ENCODE assay signal across 16 cellular contexts in the genomic region with DNA sequence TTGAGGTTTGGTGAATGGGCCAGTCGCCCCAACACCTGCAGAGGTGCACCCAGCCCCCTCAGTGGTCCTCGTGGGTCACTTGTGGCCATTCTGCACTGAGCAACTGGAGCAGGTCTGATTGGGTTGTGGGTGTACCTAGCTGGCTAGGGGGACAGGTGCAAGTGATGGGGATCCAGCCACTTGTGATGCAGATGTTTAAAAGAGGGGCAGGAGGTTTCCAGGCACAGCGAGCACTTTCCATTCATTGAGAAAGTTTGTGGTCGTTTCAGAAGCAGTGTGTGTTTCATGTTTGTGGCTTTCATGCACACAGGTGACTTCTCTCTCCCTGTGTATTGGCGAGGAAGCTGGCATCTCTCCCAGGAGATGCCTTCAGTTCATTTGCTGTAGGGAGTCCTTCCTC. TPM values are rescaled to one million over a fixed set of nuclear protein-coding genes. Genes with fewer than 3 reads are reported as not detected.
A peak's percentile ranks its signal among the peaks of the same experiment; 100 is the strongest.
DNase-seq lines count a peak whose midpoint lies in the region; ATAC-seq and TF ChIP-seq lines count a peak whose summit lies in the region.
"Had no signal": no experiment of that assay in that cellular context is flagged by ENCODE, and none has a peak within 500 bp of the region (broad histone marks: within the 10 kb centered on the region; RNA-seq: fewer than 3 reads in every experiment).

No MANE protein-coding gene starts in this region.

- no peak for TF ChIP-seq CTCF in GM23338 (conservative IDR thresholded peaks at IDR 0.05; ENCODE audit: low read depth in 2 of 2)
- no peak for TF ChIP-seq CTCF in nephron (IDR thresholded peaks at IDR 0.05; ENCODE audit: unreplicated experiment in 3 of 3)

- H3K4me3 Mint-ChIP-seq in GM23338: no peak overlapping the region
- H3K4me3 Mint-ChIP-seq in activated CD8-positive, alpha-beta T cell treated with anti-CD3 and anti-CD28 coated beads, Interleukin-2, amount 10 ng/mL, durations not matched to agents 7 days and 5 days: no peak overlapping the region
- H3K4me3 Mint-ChIP-seq in nephron: no peak overlapping the region

- H3K9me2 ChIP-seq in GM23338 (ENCODE audit: insufficient read depth): no peaks in the 10 kb centered on the region

- ATAC-seq in activated CD4-positive, CD25-positive, alpha-beta regulatory T cell treated with anti-CD3 and anti-CD28 coated beads, Interleukin-2, amount 50 U/mL, for 24 hours: peak; percentile 48 to 59
- ATAC-seq in GM23338: no peak
- ATAC-seq in activated CD8-positive, alpha-beta T cell treated with anti-CD3 and anti-CD28 coated beads, Interleukin-2, amount 10 ng/mL, durations not matched to agents 7 days and 5 days: peak; percentile 52

- POLR2A ChIA-PET in activated CD8-positive, alpha-beta T cell treated with anti-CD3 and anti-CD28 coated beads, Interleukin-2, amount 10 ng/mL, durations not matched to agents 7 days and 5 days (lab: Charles Lee): interaction anchor here (1.2 kb wide), 1 partner anchor 20 kb away, joined by 3 read pairs; no protein-coding TSS in a partner anchor

- DNase-seq in activated CD4-positive, CD25-positive, alpha-beta regulatory T cell (lab: John Stamatoyannopoulos, UW): no peak
- DNase-seq in GM23338 (ENCODE audit: low spot score) (no peak), NCI-H2029 (lab: John Stamatoyannopoulos, UW) (no peak), substantia nigra (lab: John Stamatoyannopoulos, UW) (no peak), glomerular visceral epithelial cell (ENCODE audit: extremely low spot score) (no peak)
- DNase-seq in activated CD8-positive, alpha-beta T cell treated with anti-CD3 and anti-CD28 coated beads, Interleukin-2, amount 10 ng/mL, durations not matched to agents 7 days and 5 days: peak; percentile 40
- DNase-seq: Karpas-422, NCI-H1436 treated with DMSO at 0.1 percent for 48 hours, NCI-H524 treated with DMSO at 0.1 percent for 48 hours, ovary, testis had no signal

- H3K4me1 Mint-ChIP-seq in GM23338: peaks cover 51% of the 10 kb centered on the region
- peaks cover 67% of the 10 kb centered on the region for H3K4me1 Mint-ChIP-seq in activated CD8-positive, alpha-beta T cell treated with anti-CD3 and anti-CD28 coated beads, Interleukin-2, amount 10 ng/mL, durations not matched to agents 7 days and 5 days (ENCODE audit: low read depth)
- H3K4me1 Mint-ChIP-seq in nephron: peaks cover 71% of the 10 kb centered on the region

- H3K4me3 ChIP-seq in GM23338: no peak overlapping the region
- H3K4me3 ChIP-seq: ovary, skin epidermis, testis had no signal

- 0 out of 2 replicates have a peak, but pooled peaks cover 2% of the 10 kb centered on the region for H3F3A ChIP-seq in GM23338 (replicated peaks; ENCODE audit: low read depth)

- peaks cover 64% of the 10 kb centered on the region for H4K20me1 ChIP-seq in GM23338 (replicated peaks; ENCODE audit: insufficient read depth)

- H3K9me3 Mint-ChIP-seq in GM23338 (no peaks in the 10 kb centered on the region), nephron (no peaks in the 10 kb centered on the region)
- no peaks in the 10 kb centered on the region for H3K9me3 Mint-ChIP-seq in activated CD8-positive, alpha-beta T cell treated with anti-CD3 and anti-CD28 coated beads, Interleukin-2, amount 10 ng/mL, durations not matched to agents 7 days and 5 days (ENCODE audit: insufficient read depth)

- H3K27ac Mint-ChIP-seq in GM23338 (no peak overlapping the region), nephron (peak overlapping the region; percentile 60 to 99 (median 75))
- peak overlapping the region; percentile 76 for H3K27ac Mint-ChIP-seq in activated CD8-positive, alpha-beta T cell treated with anti-CD3 and anti-CD28 coated beads, Interleukin-2, amount 10 ng/mL, durations not matched to agents 7 days and 5 days

- H3K79me2 ChIP-seq in GM23338 (replicated peaks; ENCODE audit: insufficient read depth): peaks cover 96% of the 10 kb centered on the region

- CTCF ChIA-PET in activated CD8-positive, alpha-beta T cell treated with anti-CD3 and anti-CD28 coated beads, Interleukin-2, amount 10 ng/mL, durations not matched to agents 7 days and 5 days (lab: Charles Lee): interaction anchor here (1.1 to 2.1 kb wide), 4 partner anchors 10 to 116 kb away, joined by 3 to 6 read pairs (median 4); no protein-coding TSS in a partner anchor

- peaks cover 3% of the 10 kb centered on the region; the same call in 1 of the 2 replicates for H3K36me3 ChIP-seq in GM23338 (ENCODE audit: insufficient read depth)
- H3K36me3 ChIP-seq: ovary had no signal

- H3K4me2 ChIP-seq in GM23338: no peak overlapping the region

- H2AFZ ChIP-seq in GM23338: no peak overlapping the region

- H3K4me1 ChIP-seq in GM23338 (ENCODE audit: insufficient read depth): peaks cover 20% of the 10 kb centered on the region

- H3K27ac ChIP-seq in GM23338 (ENCODE audit: low read depth) (peak overlapping the region; percentile 69), substantia nigra (ENCODE audit: low read depth, low read length, poor library complexity, severe bottlenecking) (no peak overlapping the region)
- H3K27ac ChIP-seq: 22Rv1, ovary, skin epidermis, testis had no signal

- peaks cover 23% of the 10 kb centered on the region for H3K36me3 Mint-ChIP-seq in GM23338 (ENCODE audit: low read depth)
- H3K36me3 Mint-ChIP-seq in activated CD8-positive, alpha-beta T cell treated with anti-CD3 and anti-CD28 coated beads, Interleukin-2, amount 10 ng/mL, durations not matched to agents 7 days and 5 days (ENCODE audit: low read depth): peaks cover 45% of the 10 kb centered on the region
- H3K36me3 Mint-ChIP-seq in nephron (ENCODE audit: low read depth): peaks cover 16% of the 10 kb centered on the region

- H3K27me3 ChIP-seq in GM23338 (ENCODE audit: insufficient read depth): no peaks in the 10 kb centered on the region
- H3K27me3 ChIP-seq: ovary, testis had no signal

- H3K27me3 Mint-ChIP-seq in GM23338 (ENCODE audit: insufficient read depth, low read depth, poor library complexity): peaks cover 9% of the 10 kb centered on the region
- no peaks in the 10 kb centered on the region for H3K27me3 Mint-ChIP-seq in activated CD8-positive, alpha-beta T cell treated with anti-CD3 and anti-CD28 coated beads, Interleukin-2, amount 10 ng/mL, durations not matched to agents 7 days and 5 days (ENCODE audit: low read depth)
- no peaks in the 10 kb centered on the region for H3K27me3 Mint-ChIP-seq in nephron (ENCODE audit: low read depth)

TF ChIP-seq in GM23338, 12 proteins besides CTCF, POLR2A, EP300 and RAD21 (continues in another document):
- TF ChIP-seq POLR2AphosphoS5 (IDR thresholded peaks at IDR 0.05; ENCODE audit: low read depth) (no peak), CREB1 (CRISPR knock-in tag; IDR thresholded peaks at IDR 0.05; ENCODE audit: low read depth) (no peak), NANOG (IDR thresholded peaks at IDR 0.05; ENCODE audit: borderline replicate concordance) (no peak), ZNF114 (CRISPR knock-in tag; IDR thresholded peaks at IDR 0.05) (no peak)
- TF ChIP-seq, protein P1, sequence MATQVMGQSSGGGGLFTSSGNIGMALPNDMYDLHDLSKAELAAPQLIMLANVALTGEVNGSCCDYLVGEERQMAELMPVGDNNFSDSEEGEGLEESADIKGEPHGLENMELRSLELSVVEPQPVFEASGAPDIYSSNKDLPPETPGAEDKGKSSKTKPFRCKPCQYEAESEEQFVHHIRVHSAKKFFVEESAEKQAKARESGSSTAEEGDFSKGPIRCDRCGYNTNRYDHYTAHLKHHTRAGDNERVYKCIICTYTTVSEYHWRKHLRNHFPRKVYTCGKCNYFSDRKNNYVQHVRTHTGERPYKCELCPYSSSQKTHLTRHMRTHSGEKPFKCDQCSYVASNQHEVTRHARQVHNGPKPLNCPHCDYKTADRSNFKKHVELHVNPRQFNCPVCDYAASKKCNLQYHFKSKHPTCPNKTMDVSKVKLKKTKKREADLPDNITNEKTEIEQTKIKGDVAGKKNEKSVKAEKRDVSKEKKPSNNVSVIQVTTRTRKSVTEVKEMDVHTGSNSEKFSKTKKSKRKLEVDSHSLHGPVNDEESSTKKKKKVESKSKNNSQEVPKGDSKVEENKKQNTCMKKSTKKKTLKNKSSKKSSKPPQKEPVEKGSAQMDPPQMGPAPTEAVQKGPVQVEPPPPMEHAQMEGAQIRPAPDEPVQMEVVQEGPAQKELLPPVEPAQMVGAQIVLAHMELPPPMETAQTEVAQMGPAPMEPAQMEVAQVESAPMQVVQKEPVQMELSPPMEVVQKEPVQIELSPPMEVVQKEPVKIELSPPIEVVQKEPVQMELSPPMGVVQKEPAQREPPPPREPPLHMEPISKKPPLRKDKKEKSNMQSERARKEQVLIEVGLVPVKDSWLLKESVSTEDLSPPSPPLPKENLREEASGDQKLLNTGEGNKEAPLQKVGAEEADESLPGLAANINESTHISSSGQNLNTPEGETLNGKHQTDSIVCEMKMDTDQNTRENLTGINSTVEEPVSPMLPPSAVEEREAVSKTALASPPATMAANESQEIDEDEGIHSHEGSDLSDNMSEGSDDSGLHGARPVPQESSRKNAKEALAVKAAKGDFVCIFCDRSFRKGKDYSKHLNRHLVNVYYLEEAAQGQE (IDR thresholded peaks at IDR 0.05; ENCODE audit: unreplicated experiment): no peak

RNA-seq across cellular contexts. Expression of a gene that starts 34.7 kb away (rescaled TPM):
- 4.5 and 4.9 TPM in 2 replicates for total RNA-seq in GM23338 (2014; rRNA removed; shearing (Covaris generic))
- polyA plus RNA-seq in GM23338 (2016; fragmentation: Nextera tagmentation; extraction: Ambion mirVana): 0.28 and 0.63 TPM in 2 replicates
- total RNA-seq in activated CD8-positive, alpha-beta T cell treated with anti-CD3 and anti-CD28 coated beads, Interleukin-2, amount 10 ng/mL, durations not matched to agents 7 days and 5 days: 1 to 10 TPM; 3.4 to 3.9 TPM

RNA-seq across cellular contexts. Expression of a gene that starts 35.3 kb away (rescaled TPM):
- total RNA-seq in GM23338 (2014; rRNA removed; shearing (Covaris generic)): 37.6 and 143 TPM in 2 replicates
- 598 and 619 TPM in 2 replicates for polyA plus RNA-seq in GM23338 (2016; fragmentation: Nextera tagmentation; extraction: Ambion mirVana)
- 100 to 1,000 TPM; 388 to 413 TPM for total RNA-seq in activated CD8-positive, alpha-beta T cell treated with anti-CD3 and anti-CD28 coated beads, Interleukin-2, amount 10 ng/mL, durations not matched to agents 7 days and 5 days

RNA-seq across cellular contexts. Expression of a gene that starts 48.0 kb away (rescaled TPM):
- total RNA-seq in GM23338 (2014; rRNA removed; shearing (Covaris generic)): 0.85 and 3.5 TPM in 2 replicates
- polyA plus RNA-seq in GM23338 (2016; fragmentation: Nextera tagmentation; extraction: Ambion mirVana): 3.7 and 6.5 TPM in 2 replicates
- 10 to 100 TPM; 10.0 to 10.6 TPM for total RNA-seq in activated CD8-positive, alpha-beta T cell treated with anti-CD3 and anti-CD28 coated beads, Interleukin-2, amount 10 ng/mL, durations not matched to agents 7 days and 5 days

RNA-seq across cellular contexts. Expression of a gene that starts 57.4 kb away (rescaled TPM):
- 17.0 and 21.6 TPM in 2 replicates for total RNA-seq in GM23338 (2014; rRNA removed; shearing (Covaris generic))
- polyA plus RNA-seq in GM23338 (2016; fragmentation: Nextera tagmentation; extraction: Ambion mirVana): 4.0 and 5.0 TPM in 2 replicates
- total RNA-seq in activated CD8-positive, alpha-beta T cell treated with anti-CD3 and anti-CD28 coated beads, Interleukin-2, amount 10 ng/mL, durations not matched to agents 7 days and 5 days: under 1 TPM; 0.16 to 0.24 TPM
- total RNA-seq: lung microvascular endothelial cell had no signal
